Comparison of ENCODE assay signal across 32 cellular contexts in the genomic region with DNA sequence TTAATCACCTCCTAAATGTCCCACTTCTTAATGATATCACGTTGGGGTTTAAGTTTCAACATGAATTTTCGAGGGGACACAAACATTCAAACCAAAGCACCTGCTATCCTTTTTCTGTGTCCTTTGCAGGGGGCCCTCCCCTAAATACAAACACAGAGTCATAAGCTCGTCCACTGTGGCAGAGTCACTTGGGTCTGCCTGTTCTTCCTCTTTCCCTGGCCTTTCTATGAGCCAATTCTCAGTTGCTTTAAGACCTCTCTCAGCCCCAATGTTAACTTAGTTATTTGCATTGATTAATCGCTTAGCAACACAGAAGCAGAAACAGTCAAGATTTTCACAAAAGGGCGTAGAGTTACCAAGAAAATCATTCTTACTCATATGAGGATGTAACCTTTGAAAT. TPM values are rescaled to one million over a fixed set of nuclear protein-coding genes. Genes with fewer than 3 reads are reported as not detected.
DNase-seq lines count a peak whose midpoint lies in the region; ATAC-seq, FAIRE-seq and TF ChIP-seq lines count a peak whose summit lies in the region.
"Had no signal": no experiment of that assay in that cellular context is flagged by ENCODE, and none has a peak within 500 bp of the region (broad histone marks: within the 10 kb centered on the region; RNA-seq: fewer than 3 reads in every experiment).

No MANE protein-coding gene starts in this region.

- H3K4me1 ChIP-seq in OCI-LY3 (ENCODE audit: low read length), result peaks cover 17% of the 10 kb centered on the region
- H3K4me1 ChIP-seq: BLaER1 treated with 17β-estradiol and CSF1 and Interleukin-3, amounts not matched to agents 10 nM and 100 nM had no signal

- H3K4me3 ChIP-seq in OCI-LY3 (ENCODE audit: low read length), result no peak overlapping the region
- no peak overlapping the region for H3K4me3 ChIP-seq in bronchial epithelial cell (ENCODE audit: low read depth, low read length)
- no peak overlapping the region for H3K4me3 ChIP-seq in H7 (ENCODE audit: insufficient read depth, low read depth, low read length)
- H3K4me3 ChIP-seq: A549; BLaER1 treated with 17β-estradiol and CSF1 and Interleukin-3, amounts not matched to agents 10 nM and 100 nM; GM12878 had no signal

- no peak overlapping the region for H3K9ac ChIP-seq in OCI-LY3 (ENCODE audit: low read length)
- H3K9ac ChIP-seq: BLaER1 treated with 17β-estradiol and CSF1 and Interleukin-3, amounts not matched to agents 10 nM and 100 nM had no signal

- H2AFZ ChIP-seq in OCI-LY3 (ENCODE audit: low read depth, low read length), result 0 out of 2 replicates have a peak overlapping the region, but pooled peaks have one; percentile 2

- H3K27me3 Mint-ChIP-seq in stimulated activated naive B cell treated with anti-CD40 and anti-IgM and Interleukin-4, amounts not matched to agents 10 μg/mL and 1 μg/mL and 100 μg/mL, for 72 hours, result peaks cover 33 to 34% of the 10 kb centered on the region in 2 donors
- H3K27me3 Mint-ChIP-seq: CD4-positive, CD25-positive, alpha-beta regulatory T cell had no signal

- H3K4me3 Mint-ChIP-seq in stimulated activated naive B cell treated with anti-CD40 and anti-IgM and Interleukin-4, amounts not matched to agents 10 μg/mL and 1 μg/mL and 100 μg/mL, for 72 hours, result no peak overlapping the region
- H3K4me3 Mint-ChIP-seq: B cell; CD4-positive, alpha-beta memory T cell; CD4-positive, CD25-positive, alpha-beta regulatory T cell; CD8-positive, alpha-beta memory T cell had no signal

- H3K27ac Mint-ChIP-seq in stimulated activated naive B cell treated with anti-CD40 and anti-IgM and Interleukin-4, amounts not matched to agents 10 μg/mL and 1 μg/mL and 100 μg/mL, for 72 hours, result no peak overlapping the region
- H3K27ac Mint-ChIP-seq: B cell; CD4-positive, alpha-beta memory T cell; CD4-positive, CD25-positive, alpha-beta regulatory T cell; CD8-positive, alpha-beta memory T cell had no signal

- no peaks in the 10 kb centered on the region for H3K27me3 ChIP-seq in OCI-LY3 (ENCODE audit: low read depth, low read length)
- H3K27me3 ChIP-seq in bronchial epithelial cell (ENCODE audit: control insufficient read depth, insufficient read depth, low read length), result no peaks in the 10 kb centered on the region
- H3K27me3 ChIP-seq in H7 (ENCODE audit: control insufficient read depth, insufficient read depth, low read length), result no peaks in the 10 kb centered on the region
- H3K27me3 ChIP-seq: BLaER1 treated with 17β-estradiol and CSF1 and Interleukin-3, amounts not matched to agents 10 nM and 100 nM had no signal

- no peak for TF ChIP-seq CTCF in OCI-LY3 (IDR thresholded peaks at IDR 0.05; ENCODE audit: low read depth, low read length)
- TF ChIP-seq CTCF in bronchial epithelial cell (IDR thresholded peaks at IDR 0.05; ENCODE audit: insufficient read depth, low read length, severe bottlenecking), result no peak

- H3K36me3 Mint-ChIP-seq in stimulated activated naive B cell treated with anti-CD40 and anti-IgM and Interleukin-4, amounts not matched to agents 10 μg/mL and 1 μg/mL and 100 μg/mL, for 72 hours, result peaks cover 0 to 1% of the 10 kb centered on the region in 2 donors
- H3K36me3 Mint-ChIP-seq: CD4-positive, alpha-beta memory T cell; CD4-positive, CD25-positive, alpha-beta regulatory T cell; CD8-positive, alpha-beta memory T cell had no signal

- H3K27ac ChIP-seq in OCI-LY3 (ENCODE audit: low read length), result peak overlapping the region; percentile 63
- H3K27ac ChIP-seq: 22Rv1; BLaER1 treated with 17β-estradiol and CSF1 and Interleukin-3, amounts not matched to agents 10 nM and 100 nM; C4-2B had no signal

- no peak for FAIRE-seq in bronchial epithelial cell (lab: Jason Lieb, UNC)
- FAIRE-seq: A549, GM12878, GM12892, GM18507, GM19239 had no signal

- H3K4me2 ChIP-seq in OCI-LY3 (ENCODE audit: low read length), result peak overlapping the region; percentile 34
- H3K4me2 ChIP-seq: A549; BLaER1 treated with 17β-estradiol and CSF1 and Interleukin-3, amounts not matched to agents 10 nM and 100 nM had no signal

- peak; percentile 90 to 96 for ATAC-seq in stimulated activated naive B cell treated with anti-CD40 and anti-IgM and Interleukin-4, amounts not matched to agents 10 μg/mL and 1 μg/mL and 100 μg/mL, for 72 hours (replicated peaks)
- ATAC-seq: A549, GM12878 had no signal

- no peaks in the 10 kb centered on the region for H3K79me2 ChIP-seq in OCI-LY3 (ENCODE audit: low read length)

- H3K9me3 ChIP-seq in OCI-LY3 (ENCODE audit: insufficient read depth, low read length), result no peaks in the 10 kb centered on the region

- peaks cover 0 to 10% of the 10 kb centered on the region in 2 donors for H3K9me3 Mint-ChIP-seq in stimulated activated naive B cell treated with anti-CD40 and anti-IgM and Interleukin-4, amounts not matched to agents 10 μg/mL and 1 μg/mL and 100 μg/mL, for 72 hours

- H3K36me3 ChIP-seq in OCI-LY3 (replicated peaks; ENCODE audit: low read depth, low read length) (no peaks in the 10 kb centered on the region), bronchial epithelial cell (ENCODE audit: control insufficient read depth, insufficient read depth, low read length) (no peaks in the 10 kb centered on the region), H7 (replicated peaks; ENCODE audit: control insufficient read depth, insufficient read depth, low read length) (no peaks in the 10 kb centered on the region)
- H3K36me3 ChIP-seq: BLaER1 treated with 17β-estradiol and CSF1 and Interleukin-3, amounts not matched to agents 10 nM and 100 nM had no signal

- H3K4me1 Mint-ChIP-seq in stimulated activated naive B cell treated with anti-CD40 and anti-IgM and Interleukin-4, amounts not matched to agents 10 μg/mL and 1 μg/mL and 100 μg/mL, for 72 hours, result peaks cover 0 to 10% of the 10 kb centered on the region in 2 donors
- H3K4me1 Mint-ChIP-seq: B cell; CD4-positive, alpha-beta memory T cell; CD4-positive, CD25-positive, alpha-beta regulatory T cell; CD8-positive, alpha-beta memory T cell had no signal

- DNase-seq in NCI-H526 (lab: John Stamatoyannopoulos, UW) (peak; percentile 12 to 44), NCI-H526 treated with DMSO at 0.1 percent for 48 hours (lab: John Stamatoyannopoulos, UW) (no peak), bronchial epithelial cell (ENCODE audit: low read depth) (peak; percentile 41), OCI-M2 (lab: John Stamatoyannopoulos, UW; ENCODE audit: unreplicated experiment) (no peak), H7 (no peak), activated gamma-delta T cell treated with Interleukin-2 at 50 U/mL for 16 hours (no peak)
- no peak for DNase-seq in stimulated activated naive B cell treated with anti-CD40 and anti-IgM and Interleukin-4, amounts not matched to agents 10 μg/mL and 1 μg/mL and 100 μg/mL, for 72 hours
- DNase-seq: AML-193; CD4-positive, alpha-beta memory T cell; CD4-positive, CD25-positive, alpha-beta regulatory T cell; CD8-positive, alpha-beta memory T cell; COR-L47; DMS 273 treated with DMSO at 0.1 percent for 48 hours; DMS153; DMS53; DMS79; DND-41; EL; GDM1 had no signal

- H4K20me1 ChIP-seq in OCI-LY3 (ENCODE audit: insufficient read depth, low read length), result no peaks in the 10 kb centered on the region
- H4K20me1 ChIP-seq: BLaER1 treated with 17β-estradiol and CSF1 and Interleukin-3, amounts not matched to agents 10 nM and 100 nM had no signal

RNA-seq across cellular contexts. Expression of gene APCS, which starts 14.9 kb away (rescaled TPM):
- not detected in 2 replicates for total RNA-seq in bronchial epithelial cell
- total RNA-seq in H7 (2014; rRNA removed; shearing (Covaris generic)), result not detected in 2 replicates
- total RNA-seq: A172; B cell; CD4-positive, alpha-beta memory T cell; CD4-positive, CD25-positive, alpha-beta regulatory T cell; CD8-positive, alpha-beta memory T cell; Daoy; G401 had no signal

Comparison
In these comparisons a context has a peak if more than half of its experiments do, and no peak if none do; other contexts are left out.
1. DNase-seq: peak in NCI-H526 (2 of 2) and bronchial epithelial cell (single experiment); none in NCI-H526 treated with DMSO at 0.1 percent for 48 hours (single experiment), stimulated activated naive B cell treated with anti-CD40 and anti-IgM and Interleukin-4, amounts not matched to agents 10 μg/mL and 1 μg/mL and 100 μg/mL, for 72 hours (single experiment), OCI-M2 (single experiment), H7 (single experiment) and activated gamma-delta T cell treated with Interleukin-2 at 50 U/mL for 16 hours (single experiment).